Comparison of ENCODE assay signal across 8 cellular contexts in the genomic region with DNA sequence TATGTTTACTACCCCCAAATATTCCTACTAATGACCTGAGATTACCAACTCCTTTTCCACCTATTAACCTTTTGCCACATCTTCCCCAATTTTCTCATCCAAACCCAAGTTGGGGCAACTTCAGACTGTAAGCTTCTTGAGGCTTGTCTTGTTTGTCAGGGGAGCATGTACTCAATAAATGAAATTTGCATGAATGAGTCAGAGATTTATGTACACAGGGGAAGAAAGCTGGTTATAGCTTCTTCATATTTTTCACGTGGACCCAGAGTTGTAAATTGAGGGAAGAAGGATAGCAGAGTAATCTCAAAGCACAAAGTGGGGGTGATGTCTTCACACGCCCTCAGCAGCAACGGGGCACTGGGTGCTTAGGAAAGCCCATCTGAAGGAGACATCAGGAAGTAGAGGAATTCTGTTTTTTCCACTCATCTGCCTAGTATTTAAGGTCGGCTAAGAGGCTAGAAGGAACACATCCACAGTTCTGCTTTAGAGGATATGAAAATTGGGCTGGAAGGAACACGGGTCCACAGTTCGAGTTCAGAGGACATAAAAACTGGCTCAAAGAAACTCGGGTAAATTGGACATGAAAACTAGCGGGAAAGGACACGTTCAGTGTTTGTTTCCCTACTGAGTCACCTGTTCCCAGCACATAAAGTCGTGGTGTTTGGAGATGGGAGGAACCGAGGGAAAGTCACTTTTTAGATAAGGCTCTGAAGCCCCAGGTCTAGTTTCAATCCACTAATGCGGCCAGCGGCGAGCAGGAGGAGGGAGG. TPM values are rescaled to one million over a fixed set of nuclear protein-coding genes. Genes with fewer than 3 reads are reported as not detected.
DNase-seq lines count a peak whose midpoint lies in the region; ATAC-seq and TF ChIP-seq lines count a peak whose summit lies in the region.

No MANE protein-coding gene starts in this region.

- ATAC-seq in GM21381 (IDR thresholded peaks at IDR 0.05; ENCODE audit: unreplicated experiment) (peak; percentile 3), HG02884 (IDR thresholded peaks at IDR 0.05; ENCODE audit: unreplicated experiment) (no peak)

- H3K4me1 ChIP-seq in OCI-LY7 (ENCODE audit: insufficient read depth, low read length, poor library complexity, severe bottlenecking), result peaks cover 12% of the 10 kb centered on the region

- no peaks in the 10 kb centered on the region for H4K20me1 ChIP-seq in OCI-LY7 (ENCODE audit: insufficient read depth, low read length)

- CTCF ChIA-PET in OCI-LY7 (lab: Charles Lee; ENCODE audit: unreplicated experiment), result interaction anchor here (1.2 kb wide), 1 partner anchor 13 kb away, joined by 4 read pairs; no protein-coding TSS in a partner anchor

- peak overlapping the region; percentile 76 for H3K4me2 ChIP-seq in OCI-LY7 (ENCODE audit: low read length)

- H3K36me3 ChIP-seq in OCI-LY7 (ENCODE audit: insufficient read depth, low read length), result no peaks in the 10 kb centered on the region

- DNase-seq in OCI-LY7 (ENCODE audit: low spot score), result peak; percentile 2
- DNase-seq in epithelial cell of proximal tubule (ENCODE audit: low read depth), result no peak
- DNase-seq in renal cortical epithelial cell (ENCODE audit: low read depth), result peak; percentile 30
- DNase-seq in HT-29 (ENCODE audit: low spot score), result no peak
- DNase-seq in COR-L47 (lab: John Stamatoyannopoulos, UW), result no peak
- DNase-seq in T-helper 9 cell, result no peak

- no peaks in the 10 kb centered on the region for H3K9me2 ChIP-seq in OCI-LY7 (ENCODE audit: insufficient read depth, low read length)

- POLR2A ChIA-PET in OCI-LY7 (lab: Charles Lee), result interaction anchor here (0.9 to 1.8 kb wide), 4 partner anchors 9 to 61 kb away, joined by 3 to 11 read pairs (median 3); a partner anchor contains a TSS

- intact Hi-C loops in OCI-LY7 (cut with micrococcal nuclease; ENCODE audit: unreplicated experiment), result no loop called here

- no peak overlapping the region for H3K27ac ChIP-seq in OCI-LY7 (ENCODE audit: low read depth, low read length, poor library complexity, severe bottlenecking)

- TF ChIP-seq CTCF in OCI-LY7 (conservative IDR thresholded peaks at IDR 0.05; ENCODE audit: low read length) (no peak), epithelial cell of proximal tubule (conservative IDR thresholded peaks at IDR 0.05; ENCODE audit: low read depth, low read length) (no peak)

- no peaks in the 10 kb centered on the region for H3K9me3 ChIP-seq in OCI-LY7 (ENCODE audit: low read length)

- no TSS peak for BruUV-seq in OCI-LY7 (replicated peaks; lab: Mats Ljungman, UMichigan)

- peak overlapping the region; percentile 68 for H3K4me3 ChIP-seq in OCI-LY7 (ENCODE audit: low read depth, low read length, poor library complexity, severe bottlenecking)
- H3K4me3 ChIP-seq in epithelial cell of proximal tubule (ENCODE audit: low read depth, low read length), result peak overlapping the region; percentile 50

- no peaks in the 10 kb centered on the region for H3K79me2 ChIP-seq in OCI-LY7 (ENCODE audit: insufficient read depth, low read depth, low read length)

- peak overlapping the region; percentile 76; the same call in 1 of the 2 replicates for H2AFZ ChIP-seq in OCI-LY7 (ENCODE audit: low read length)

RNA-seq across cellular contexts. Expression of a gene that starts 0.7 kb away (rescaled TPM):
- 0.85 and 3.1 TPM in 2 replicates for total RNA-seq in OCI-LY7 (2014; rRNA removed; shearing (Covaris generic))
- 6.0 and 6.2 TPM in 2 replicates for total RNA-seq in OCI-LY7 (2022)
- total RNA-seq in epithelial cell of proximal tubule, result 0.94 and 2.4 TPM in 2 replicates
- total RNA-seq in renal cortical epithelial cell, result 2.1 and 5.4 TPM in 2 replicates
- 0.71 and 1.8 TPM in 2 replicates for total RNA-seq in HT-29 (2014; rRNA removed; shearing (Covaris generic))

RNA-seq across cellular contexts. Expression of a gene that starts 52.9 kb away (rescaled TPM):
- 6.2 and 6.5 TPM in 2 replicates for total RNA-seq in OCI-LY7 (2014; rRNA removed; shearing (Covaris generic))
- total RNA-seq in OCI-LY7 (2022), result 13.7 and 14.0 TPM in 2 replicates
- 3.1 and 4.6 TPM in 2 replicates for total RNA-seq in epithelial cell of proximal tubule
- 2.6 and 7.5 TPM in 2 replicates for total RNA-seq in renal cortical epithelial cell
- total RNA-seq in HT-29 (2014; rRNA removed; shearing (Covaris generic)), result 1.9 and 3.8 TPM in 2 replicates

Comparison
In these comparisons a context has a peak if more than half of its experiments do, and no peak if none do; other contexts are left out.
1. DNase-seq: peak in OCI-LY7 (single experiment) and renal cortical epithelial cell (single experiment); none in epithelial cell of proximal tubule (single experiment), HT-29 (single experiment), COR-L47 (single experiment) and T-helper 9 cell (single experiment).